19 cellular contexts compared by ENCODE assay signal in genomic region chr2:74077636-74078035, GRCh38.
DNase-seq lines count a peak whose midpoint lies in the region; ATAC-seq and TF ChIP-seq lines count a peak whose summit lies in the region.
"Had no signal": no experiment of that assay in that cellular context is flagged by ENCODE, and none has a peak within 500 bp of the region (broad histone marks: within the 10 kb centered on the region; RNA-seq: fewer than 3 reads in every experiment).

No MANE protein-coding gene starts in this region.

- H3K4me3 Mint-ChIP-seq in CD14-positive monocyte (no peak overlapping the region), endodermal cell (no peak overlapping the region)
- H3K4me3 Mint-ChIP-seq in naive thymus-derived CD4-positive, alpha-beta T cell, result no peak overlapping the region
- H3K4me3 Mint-ChIP-seq: memory B cell had no signal

- H3K4me3 ChIP-seq in HEK293 (ENCODE audit: low read depth, low read length) (no peak overlapping the region), endodermal cell (ENCODE audit: low read length) (no peak overlapping the region)
- H3K4me3 ChIP-seq in naive thymus-derived CD4-positive, alpha-beta T cell (ENCODE audit: low read length), result no peak overlapping the region
- H3K4me3 ChIP-seq: colonic mucosa, sigmoid colon had no signal

- H3K27ac Mint-ChIP-seq in CD14-positive monocyte (peak overlapping the region; percentile 15 to 83 (median 78)), endodermal cell (no peak overlapping the region)
- H3K27ac Mint-ChIP-seq in naive thymus-derived CD4-positive, alpha-beta T cell, result peak overlapping the region in 5 of 9 donors; percentile 21 to 69 (median 43)
- H3K27ac Mint-ChIP-seq: memory B cell had no signal

- H3K36me3 Mint-ChIP-seq in CD14-positive monocyte (peaks cover 58 to 77% of the 10 kb centered on the region in 2 donors), endodermal cell (ENCODE audit: low read depth) (peaks cover 23% of the 10 kb centered on the region)
- H3K36me3 Mint-ChIP-seq in naive thymus-derived CD4-positive, alpha-beta T cell, result peaks cover 0 to 61% (median 15%) of the 10 kb centered on the region in 5 donors

- H3K4me1 Mint-ChIP-seq in CD14-positive monocyte (peaks cover 54% of the 10 kb centered on the region), endodermal cell (peaks cover 13% of the 10 kb centered on the region)
- H3K4me1 Mint-ChIP-seq in naive thymus-derived CD4-positive, alpha-beta T cell, result peaks cover 3 to 21% (median 13%) of the 10 kb centered on the region in 7 donors

- CTCF ChIA-PET in HEK293 (lab: Yijun Ruan, JAX), result interaction anchor here (1.4 kb wide), 1 partner anchor 254 kb away, joined by 3 read pairs; no protein-coding TSS in a partner anchor
- CTCF ChIA-PET in naive thymus-derived CD4-positive, alpha-beta T cell (lab: Charles Lee), result no interaction called here

- ATAC-seq in naive thymus-derived CD4-positive, alpha-beta T cell, result no peak

- H3K36me3 ChIP-seq in HEK293 (ENCODE audit: control insufficient read depth in 2 of 2, insufficient read depth in 1 of 2, low read length in 2 of 2) (peaks cover 0 to 11% of the 10 kb centered on the region in 2 experiments; a peak in 1 of 3 replicates), endodermal cell (ENCODE audit: control insufficient read depth, insufficient read depth, low read length) (peaks cover 35% of the 10 kb centered on the region)
- H3K36me3 ChIP-seq in naive thymus-derived CD4-positive, alpha-beta T cell (ENCODE audit: control insufficient read depth in 2 of 3, insufficient read depth in 3 of 3, low read length in 3 of 3), result peaks cover 0 to 55% (median 12%) of the 10 kb centered on the region in 3 experiments
- H3K36me3 ChIP-seq: colonic mucosa had no signal

- H3K27me3 Mint-ChIP-seq in CD14-positive monocyte (ENCODE audit: low read depth in 3 of 3), result no peaks in the 10 kb centered on the region
- H3K27me3 Mint-ChIP-seq in endodermal cell (ENCODE audit: insufficient read depth), result no peaks in the 10 kb centered on the region
- H3K27me3 Mint-ChIP-seq in naive thymus-derived CD4-positive, alpha-beta T cell, result no peaks in the 10 kb centered on the region
- H3K27me3 Mint-ChIP-seq: memory B cell had no signal

- WGBS in endodermal cell (ENCODE audit: insufficient coverage in 1 of 2, insufficient read length in 1 of 2), 2 experiments, result 88 to 100% methylated on average over 1 to 7 of the region's 7 CpGs

- H3K4me1 ChIP-seq in HEK293 (ENCODE audit: control insufficient read depth, insufficient read depth, low read length), result 0 out of 2 replicates have a peak, but pooled peaks cover 4% of the 10 kb centered on the region
- H3K4me1 ChIP-seq in endodermal cell (ENCODE audit: control insufficient read depth, insufficient read depth, low read length), result no peaks in the 10 kb centered on the region
- no peaks in the 10 kb centered on the region for H3K4me1 ChIP-seq in naive thymus-derived CD4-positive, alpha-beta T cell (ENCODE audit: control insufficient read depth in 2 of 2, insufficient read depth in 2 of 2, low read length in 2 of 2)
- H3K4me1 ChIP-seq: colonic mucosa had no signal

- H3K27ac ChIP-seq in HEK293 (ENCODE audit: extremely low read depth, low read depth, low read length), result no peak overlapping the region
- H3K27ac ChIP-seq in endodermal cell (ENCODE audit: low read depth, low read length), result no peak overlapping the region
- no peak overlapping the region for H3K27ac ChIP-seq in naive thymus-derived CD4-positive, alpha-beta T cell (ENCODE audit: low read depth, low read length)
- H3K27ac ChIP-seq: colonic mucosa, sigmoid colon had no signal

- intact Hi-C loops in CD14-positive monocyte (cut with micrococcal nuclease), result loop anchor here in 1 of 2 donors (10.0 kb wide), 1 partner anchor 73 kb away; no protein-coding TSS in a partner anchor
- intact Hi-C loops in naive thymus-derived CD4-positive, alpha-beta T cell (cut with micrococcal nuclease), result loop anchor here in 1 of 2 donors (5.0 kb wide), 1 partner anchor 135 kb away; no protein-coding TSS in a partner anchor

- H3K9me3 Mint-ChIP-seq in CD14-positive monocyte, result peaks cover 0 to 2% (median 0%) of the 10 kb centered on the region in 7 donors
- H3K9me3 Mint-ChIP-seq in endodermal cell, result no peaks in the 10 kb centered on the region
- no peaks in the 10 kb centered on the region for H3K9me3 Mint-ChIP-seq in naive thymus-derived CD4-positive, alpha-beta T cell
- H3K9me3 Mint-ChIP-seq: memory B cell had no signal

- TF ChIP-seq CTCF in CD14-positive monocyte (IDR thresholded peaks at IDR 0.05) (no peak), HEK293 (tag by site-specific recombination; IDR thresholded peaks at IDR 0.05) (no peak), endodermal cell (conservative IDR thresholded peaks at IDR 0.05) (peak; percentile 28)

- H3K9ac ChIP-seq in endodermal cell (ENCODE audit: extremely low read depth, low read length, poor library complexity, severe bottlenecking), result no peak overlapping the region

- no peaks in the 10 kb centered on the region for H3K27me3 ChIP-seq in endodermal cell (ENCODE audit: control insufficient read depth, insufficient read depth, low read length, poor library complexity, severe bottlenecking)
- H3K27me3 ChIP-seq in naive thymus-derived CD4-positive, alpha-beta T cell (ENCODE audit: control insufficient read depth in 2 of 2, insufficient read depth in 2 of 2, low read length in 2 of 2), result no peaks in the 10 kb centered on the region
- H3K27me3 ChIP-seq: colonic mucosa, sigmoid colon had no signal

- POLR2A ChIA-PET in HEK293 (lab: Yijun Ruan, JAX), result no interaction called here
- POLR2A ChIA-PET in naive thymus-derived CD4-positive, alpha-beta T cell (lab: Charles Lee), result no interaction called here

- no peaks in the 10 kb centered on the region for H3K9me3 ChIP-seq in HEK293 (ENCODE audit: control insufficient read depth, insufficient read depth, low read depth, low read length)
- H3K9me3 ChIP-seq in endodermal cell (ENCODE audit: control insufficient read depth, low read length), result no peaks in the 10 kb centered on the region
- H3K9me3 ChIP-seq in naive thymus-derived CD4-positive, alpha-beta T cell (ENCODE audit: control insufficient read depth in 2 of 3, low read length in 3 of 3), result no peaks in the 10 kb centered on the region
- H3K9me3 ChIP-seq: colonic mucosa, sigmoid colon had no signal

- DNase-seq in CD14-positive monocyte (ENCODE audit: low spot score), result no peak
- no peak for DNase-seq in endodermal cell
- DNase-seq in naive thymus-derived CD4-positive, alpha-beta T cell, result no peak
- no peak for DNase-seq in activated T-cell treated with anti-CD3 and anti-CD28 coated beads, Interleukin-2, amount 50 U/mL, for 1 hour
- DNase-seq in NCI-H1105 (lab: John Stamatoyannopoulos, UW), result no peak
- DNase-seq in glomerular visceral epithelial cell (ENCODE audit: extremely low spot score), result no peak
- no peak for DNase-seq in NCI-H2196 treated with DMSO at 0.1 percent for 48 hours (lab: John Stamatoyannopoulos, UW; ENCODE audit: unreplicated experiment)
- DNase-seq: activated CD8-positive, alpha-beta memory T cell treated with anti-CD3 and anti-CD28 coated beads, Interleukin-2, amount 50 U/mL, for 4 hours; activated gamma-delta T cell treated with Interleukin-2 at 50 U/mL for 16 hours; anterior cingulate cortex; colonic mucosa; COR-L47; NCI-H1694 treated with DMSO at 0.1 percent for 48 hours; NCI-H510A; SHP77; sigmoid colon; stimulated activated CD4-positive, alpha-beta T cell treated with anti-CD3 and anti-CD28 coated beads, Interleukin-2, amount 100 ng/mL, for 24 hours had no signal

TF ChIP-seq in HEK293, 187 proteins besides CTCF, POLR2A, EP300 and RAD21 (continues in another document):
- TF ChIP-seq ZNF37A (tag by site-specific recombination; IDR thresholded peaks at IDR 0.05) (no peak), ZNF610 (tag by site-specific recombination; IDR thresholded peaks at IDR 0.05; ENCODE audit: borderline replicate concordance) (no peak), ZIC2 (tag by site-specific recombination; IDR thresholded peaks at IDR 0.05) (peak; percentile 84), BCL11A (tag by site-specific recombination; IDR thresholded peaks at IDR 0.05; ENCODE audit: low read depth) (no peak), ZNF146 (tag by site-specific recombination; IDR thresholded peaks at IDR 0.05) (no peak), ZNF341 (tag by site-specific recombination; IDR thresholded peaks at IDR 0.05; ENCODE audit: low read depth) (0 out of 2 replicates have a peak, but pooled peaks have one; percentile 40), ZNF664 (tag by site-specific recombination; IDR thresholded peaks at IDR 0.05) (no peak), ZNF510 (tag by site-specific recombination; IDR thresholded peaks at IDR 0.05; ENCODE audit: insufficient replicate concordance) (no peak)
